ENCODE assay signal across 12 cellular contexts in the genomic region with DNA sequence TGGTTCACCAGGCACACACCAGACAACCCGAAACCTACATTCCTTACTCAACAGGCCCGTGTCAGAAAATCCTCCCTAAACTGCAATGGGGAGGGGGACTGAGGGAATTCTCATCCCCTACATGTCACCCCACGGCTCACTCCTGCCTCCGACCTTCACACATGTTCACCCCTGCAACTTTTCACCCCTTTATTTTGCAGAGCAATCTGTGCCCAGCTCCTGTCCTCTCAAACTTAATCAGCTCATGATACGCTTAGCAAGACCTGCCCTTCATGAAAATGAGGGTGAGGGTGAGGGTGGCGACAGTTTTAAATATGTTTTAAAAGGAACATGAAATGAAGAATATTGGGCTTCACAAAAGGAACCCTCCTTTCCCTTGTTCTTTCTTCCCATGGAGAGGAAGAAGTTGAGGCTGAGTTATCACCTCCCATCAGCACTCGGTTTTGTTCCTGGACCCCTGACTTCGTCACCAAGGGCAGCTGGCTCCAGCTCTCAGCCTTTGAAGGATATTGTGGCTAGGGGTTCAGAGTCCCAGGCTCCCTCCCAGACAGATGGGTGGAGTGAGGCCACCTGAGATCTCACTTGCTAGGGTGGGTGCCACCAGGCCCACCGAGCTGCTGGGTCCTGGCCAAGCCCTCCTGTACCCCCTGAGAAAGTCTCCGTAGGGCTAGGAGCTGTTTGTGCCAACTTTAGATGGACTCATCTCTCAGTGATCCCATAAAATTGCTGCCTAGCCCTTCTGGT. TPM values are rescaled to one million over a fixed set of nuclear protein-coding genes. Genes with fewer than 3 reads are reported as not detected.
A peak's percentile ranks its signal among the peaks of the same experiment; 100 is the strongest.
DNase-seq lines count a peak whose midpoint lies in the region; ATAC-seq and TF ChIP-seq lines count a peak whose summit lies in the region.
"Had no signal": no experiment of that assay in that cellular context is flagged by ENCODE, and none has a peak within 500 bp of the region (broad histone marks: within the 10 kb centered on the region; RNA-seq: fewer than 3 reads in every experiment).

No MANE protein-coding gene starts in this region.

- H3K9me3 Mint-ChIP-seq in activated CD4-positive, alpha-beta T cell treated with anti-CD3 and anti-CD28 coated beads, Interleukin-2, amount 10 ng/mL, durations not matched to agents 7 days and 5 days, result no peaks in the 10 kb centered on the region

- TF ChIP-seq POLR2A in stomach (IDR thresholded peaks at IDR 0.05), result no peak

- POLR2A ChIA-PET in activated CD4-positive, alpha-beta T cell treated with anti-CD3 and anti-CD28 coated beads, Interleukin-2, amount 10 ng/mL, durations not matched to agents 7 days and 5 days (lab: Charles Lee), result interaction anchor here (1.1 to 1.2 kb wide), 2 partner anchors 55 to 85 kb away, joined by 3 to 7 read pairs; no protein-coding TSS in a partner anchor

- peaks cover 95% of the 10 kb centered on the region for H3K4me1 Mint-ChIP-seq in activated CD4-positive, alpha-beta T cell treated with anti-CD3 and anti-CD28 coated beads, Interleukin-2, amount 10 ng/mL, durations not matched to agents 7 days and 5 days

- H3K4me1 ChIP-seq in NT2/D1 (ENCODE audit: insufficient read depth, insufficient read length), result peaks cover 11% of the 10 kb centered on the region
- peaks cover 15 to 65% (median 34%) of the 10 kb centered on the region in 4 donors for H3K4me1 ChIP-seq in stomach

- 71 to 86% (median 78%) methylated on average over 8 to 10 of the region's 10 CpGs for WGBS in stomach, 5 donors

- CTCF ChIA-PET in activated CD4-positive, alpha-beta T cell treated with anti-CD3 and anti-CD28 coated beads, Interleukin-2, amount 10 ng/mL, durations not matched to agents 7 days and 5 days (lab: Charles Lee), result interaction anchor here (1.3 kb wide), 1 partner anchor 55 kb away, joined by 5 read pairs; no protein-coding TSS in a partner anchor

- no peaks in the 10 kb centered on the region for H3K9me3 ChIP-seq in NT2/D1 (ENCODE audit: insufficient read depth, low read length)
- no peaks in the 10 kb centered on the region for H3K9me3 ChIP-seq in stomach
- H3K9me3 ChIP-seq: mucosa of descending colon, testis had no signal

- H3K27me3 ChIP-seq in NT2/D1 (ENCODE audit: insufficient read depth, insufficient read length) (peaks cover 4% of the 10 kb centered on the region), stomach (no peaks in the 10 kb centered on the region)
- H3K27me3 ChIP-seq: testis had no signal

- TF ChIP-seq CTCF in stomach (IDR thresholded peaks at IDR 0.05), result no peak

- TF ChIP-seq EP300 in stomach (IDR thresholded peaks at IDR 0.05), result no peak

- H3K27ac ChIP-seq in stomach, result peak overlapping the region in 4 of 5 donors; percentile 45 to 75 (median 60)

- H3K36me3 ChIP-seq in NT2/D1 (ENCODE audit: insufficient read depth, insufficient read length, low read length) (no peaks in the 10 kb centered on the region), stomach (peaks cover 0 to 6% (median 0%) of the 10 kb centered on the region in 4 donors)

- peak overlapping the region; percentile 91 for H3K27ac Mint-ChIP-seq in activated CD4-positive, alpha-beta T cell treated with anti-CD3 and anti-CD28 coated beads, Interleukin-2, amount 10 ng/mL, durations not matched to agents 7 days and 5 days

- H3K9ac ChIP-seq in NT2/D1 (ENCODE audit: insufficient read length, low read depth), result peak overlapping the region; percentile 77

- H3K27me3 Mint-ChIP-seq in activated CD4-positive, alpha-beta T cell treated with anti-CD3 and anti-CD28 coated beads, Interleukin-2, amount 10 ng/mL, durations not matched to agents 7 days and 5 days, result no peaks in the 10 kb centered on the region

- peak overlapping the region; percentile 77 for H3K4me3 Mint-ChIP-seq in activated CD4-positive, alpha-beta T cell treated with anti-CD3 and anti-CD28 coated beads, Interleukin-2, amount 10 ng/mL, durations not matched to agents 7 days and 5 days

- H3K4me3 ChIP-seq in NT2/D1 (ENCODE audit: insufficient read length, low read depth) (peak overlapping the region; percentile 61), stomach (peak overlapping the region in 2 of 4 donors; percentile 27 to 41)
- H3K4me3 ChIP-seq: mucosa of descending colon had no signal

- no peak for DNase-seq in activated CD4-positive, alpha-beta T cell treated with anti-CD3 and anti-CD28 coated beads, Interleukin-2, amount 10 ng/mL, durations not matched to agents 7 days and 5 days
- DNase-seq in activated CD4-positive, alpha-beta T cell treated with anti-CD3 and anti-CD28 coated beads, Interleukin-2, amount 50 U/mL, for 4 hours, result no peak
- no peak for DNase-seq in NT2/D1 (ENCODE audit: low read depth, low spot score)
- peak; percentile 41 for DNase-seq in germinal center (ENCODE audit: low spot score)
- no peak for DNase-seq in stomach
- DNase-seq in NCI-H2196 treated with DMSO at 0.1 percent for 48 hours (lab: John Stamatoyannopoulos, UW; ENCODE audit: unreplicated experiment), result no peak

- peaks cover 54% of the 10 kb centered on the region for H3K36me3 Mint-ChIP-seq in activated CD4-positive, alpha-beta T cell treated with anti-CD3 and anti-CD28 coated beads, Interleukin-2, amount 10 ng/mL, durations not matched to agents 7 days and 5 days (ENCODE audit: low read depth)

- intact Hi-C loops in stomach (cut with DNase I; ENCODE audit: low total_unique reads), result loop anchor here (10.0 kb wide), 1 partner anchor 84 kb away; no protein-coding TSS in a partner anchor

- ATAC-seq in GM19452 (IDR thresholded peaks at IDR 0.05; ENCODE audit: unreplicated experiment) (no peak), GM21447 (IDR thresholded peaks at IDR 0.05; ENCODE audit: unreplicated experiment) (no peak)

RNA-seq across cellular contexts. Expression of a gene that starts 6.7 kb away (rescaled TPM):
- 100 to 1,000 TPM; 108 to 117 TPM for total RNA-seq in activated CD4-positive, alpha-beta T cell treated with anti-CD3 and anti-CD28 coated beads, Interleukin-2, amount 10 ng/mL, durations not matched to agents 7 days and 5 days
- 10 to 100 TPM in 4 of 5 donors, 1 to 10 TPM in 1; 8.7 to 85.8 (median 51.6) TPM for total RNA-seq in stomach
- 10 to 100 TPM in 1 of 3 donors, 1 to 10 TPM in 2; 5.0 to 22.8 (median 5.3) TPM for polyA plus RNA-seq in stomach

RNA-seq across cellular contexts. Expression of a gene that starts 51.9 kb away (rescaled TPM):
- not detected for total RNA-seq in activated CD4-positive, alpha-beta T cell treated with anti-CD3 and anti-CD28 coated beads, Interleukin-2, amount 10 ng/mL, durations not matched to agents 7 days and 5 days
- 10 to 100 TPM in 4 of 5 donors, not detected in 1; 12.3 to 95.3 (median 54.8) TPM for total RNA-seq in stomach
- 100 to 1,000 TPM in 1 of 3 donors, 10 to 100 TPM in 2; 40.6 to 103 (median 98.7) TPM for polyA plus RNA-seq in stomach
- total RNA-seq: glomerular endothelial cell had no signal
- polyA plus RNA-seq: AG04450 had no signal

RNA-seq across cellular contexts. Expression of a gene that starts 57.5 kb away (rescaled TPM):
- 100 to 1,000 TPM; 722 to 723 TPM for total RNA-seq in activated CD4-positive, alpha-beta T cell treated with anti-CD3 and anti-CD28 coated beads, Interleukin-2, amount 10 ng/mL, durations not matched to agents 7 days and 5 days
- total RNA-seq in stomach, result 100 to 1,000 TPM in 2 of 5 donors, 10 to 100 TPM in 3; 15.1 to 125 (median 66.9) TPM
- 10 to 100 TPM; 11.4 to 25.2 (median 25.1) TPM for polyA plus RNA-seq in stomach

Comparison
In these comparisons a context has a peak if more than half of its experiments do, and no peak if none do; other contexts are left out.
1. RNA of a gene that starts 57.5 kb away (total RNA-seq): 722 to 723 TPM in activated CD4-positive, alpha-beta T cell treated with anti-CD3 and anti-CD28 coated beads, Interleukin-2, amount 10 ng/mL, durations not matched to agents 7 days and 5 days; 15.1 to 125 TPM in stomach; every median in the first group is over 4 times any median in the second.